Comparison of ENCODE assay signal across 23 cellular contexts in the genomic region with DNA sequence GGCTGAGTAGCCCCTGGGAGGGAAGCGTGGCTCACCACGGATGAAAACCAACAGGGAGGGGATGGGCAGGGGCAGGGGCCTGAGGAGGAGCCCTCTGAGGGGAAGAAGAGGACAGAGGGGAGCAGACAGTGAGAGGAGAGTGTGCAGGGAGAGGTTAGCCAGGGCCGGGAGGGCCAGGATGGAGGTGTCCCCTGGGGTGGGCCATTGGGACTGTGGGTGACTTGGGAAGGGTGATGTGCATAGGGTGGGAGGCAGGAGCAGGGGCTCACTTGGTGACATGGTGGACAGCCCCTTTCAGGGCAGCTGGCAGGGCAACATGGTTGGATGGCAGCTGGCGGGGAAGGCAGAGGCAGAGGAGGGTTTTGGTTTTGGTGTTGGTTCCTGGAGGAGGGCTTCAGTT.
"Had no signal": no experiment of that assay in that cellular context is flagged by ENCODE, and none has a peak within 500 bp of the region (broad histone marks: within the 10 kb centered on the region; RNA-seq: fewer than 3 reads in every experiment).

No MANE protein-coding gene starts in this region.

- H3K4me1 ChIP-seq: foreskin keratinocyte had no signal

- H3K4me2 ChIP-seq: neural progenitor cell had no signal

- H3K9me3 ChIP-seq: adrenal gland, ascending aorta, left lung, upper lobe of right lung had no signal

- ATAC-seq: activated CD4-positive, CD25-positive, alpha-beta regulatory T cell treated with anti-CD3 and anti-CD28 coated beads, Interleukin-2, amount 50 U/mL, for 24 hours; foreskin keratinocyte; upper lobe of right lung had no signal

- H3K4me3 Mint-ChIP-seq: activated naive CD4-positive, alpha-beta T cell treated with anti-CD3 and anti-CD28 coated beads, Interleukin-2, amount 50 U/mL, for 24 hours; mesothelial cell of epicardium; naive thymus-derived CD8-positive, alpha-beta T cell; neural progenitor cell had no signal

- H3K27me3 ChIP-seq: adrenal gland, ascending aorta, brain microvascular endothelial cell, foreskin keratinocyte, neural progenitor cell, upper lobe of right lung had no signal

- H3K27ac ChIP-seq: adrenal gland, ascending aorta, brain microvascular endothelial cell, foreskin keratinocyte, left lung, neural progenitor cell, upper lobe of right lung, VCaP had no signal

- H3K4me3 ChIP-seq: adrenal gland, ascending aorta, left lung, lung, neural progenitor cell, upper lobe of right lung had no signal

- DNase-seq: activated CD4-positive, alpha-beta T cell treated with anti-CD3 and anti-CD28 coated beads, Interleukin-2, amount 10 ng/mL, durations not matched to agents 24 days and 14 days; activated effector memory CD4-positive, alpha-beta T cell treated with anti-CD3 and anti-CD28 coated beads, Interleukin-2, amount 50 U/mL, for 16 hours; activated T-cell treated with anti-CD3 and anti-CD28 coated beads for 4 hours; adrenal gland; brain microvascular endothelial cell; caudate nucleus; effector memory CD4-positive, alpha-beta T cell; foreskin keratinocyte; naive thymus-derived CD8-positive, alpha-beta T cell; retina; stimulated activated CD4-positive, alpha-beta T cell treated with anti-CD3 and anti-CD28 coated beads, Interleukin-2, amount 100 ng/mL, for 48 hours; stimulated activated CD8-positive, alpha-beta memory T cell treated with anti-CD3 and anti-CD28 coated beads, Interleukin-4, amount 100 ng/mL, for 48 hours; stimulated activated naive CD4-positive, alpha-beta T cell; SW 1271; upper lobe of right lung had no signal

- H2AFZ ChIP-seq: neural progenitor cell had no signal

- H3K36me3 Mint-ChIP-seq: activated naive CD4-positive, alpha-beta T cell treated with anti-CD3 and anti-CD28 coated beads, Interleukin-2, amount 50 U/mL, for 24 hours; mesothelial cell of epicardium; naive thymus-derived CD8-positive, alpha-beta T cell; neural progenitor cell had no signal

- H3K9me3 Mint-ChIP-seq: activated CD4-positive, alpha-beta T cell treated with anti-CD3 and anti-CD28 coated beads, Interleukin-2, amount 10 ng/mL, durations not matched to agents 24 days and 14 days; activated naive CD4-positive, alpha-beta T cell treated with anti-CD3 and anti-CD28 coated beads, Interleukin-2, amount 50 U/mL, for 24 hours; mesothelial cell of epicardium; naive thymus-derived CD8-positive, alpha-beta T cell; neural progenitor cell had no signal

- H3K27ac Mint-ChIP-seq: activated CD4-positive, alpha-beta T cell treated with anti-CD3 and anti-CD28 coated beads, Interleukin-2, amount 10 ng/mL, durations not matched to agents 24 days and 14 days; activated naive CD4-positive, alpha-beta T cell treated with anti-CD3 and anti-CD28 coated beads, Interleukin-2, amount 50 U/mL, for 24 hours; mesothelial cell of epicardium; neural progenitor cell had no signal

- H3K36me3 ChIP-seq: adrenal gland, ascending aorta, brain microvascular endothelial cell, left lung, neural progenitor cell, upper lobe of right lung had no signal

- H3K9ac ChIP-seq: neural progenitor cell had no signal

- H3K27me3 Mint-ChIP-seq: activated naive CD4-positive, alpha-beta T cell treated with anti-CD3 and anti-CD28 coated beads, Interleukin-2, amount 50 U/mL, for 24 hours had no signal
